In the genomic region with DNA sequence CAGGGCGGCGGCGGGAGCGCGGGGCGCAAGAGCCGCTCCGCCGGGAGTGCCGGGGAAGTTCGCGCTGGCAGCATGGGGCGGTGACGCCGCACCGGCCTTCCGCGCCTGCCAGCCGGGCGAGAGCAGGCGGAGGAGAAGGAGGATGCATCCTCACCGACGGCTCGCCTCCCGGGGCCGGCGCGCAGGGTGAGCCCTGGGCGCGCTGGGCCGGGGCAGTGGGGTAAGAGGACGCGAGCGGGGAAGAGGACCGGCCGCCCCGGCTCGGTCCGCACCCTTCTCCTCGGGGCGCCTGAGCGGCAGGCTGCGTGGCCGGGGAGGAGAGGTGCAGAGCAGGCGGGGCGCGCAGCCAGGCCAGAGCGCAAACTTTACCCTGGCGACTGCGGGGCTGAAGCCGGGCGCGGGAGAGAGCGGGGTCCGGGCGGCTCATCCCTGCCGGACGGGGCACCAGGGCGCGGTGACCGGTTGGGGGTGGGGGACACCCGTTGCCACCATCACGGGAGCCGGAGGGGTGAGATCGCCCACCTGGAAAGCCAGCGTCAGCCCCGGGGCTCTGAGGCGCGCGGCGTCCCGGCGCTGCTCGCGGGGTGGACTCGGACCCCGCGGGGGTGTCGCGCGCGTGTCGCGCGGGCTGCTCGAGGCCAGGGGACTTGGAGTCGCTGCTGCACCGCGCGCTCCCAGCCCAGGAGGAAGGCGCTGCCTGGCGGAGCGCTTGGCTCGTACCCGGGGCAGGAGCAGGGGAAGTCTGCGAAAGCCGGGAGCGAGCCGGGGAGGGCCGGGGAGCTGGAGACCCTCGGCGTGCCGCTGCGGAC, we compare ENCODE assay signal across 16 cellular contexts. TPM values are rescaled to one million over a fixed set of nuclear protein-coding genes. Genes with fewer than 3 reads are reported as not detected.
DNase-seq lines count a peak whose midpoint lies in the region; ATAC-seq and TF ChIP-seq lines count a peak whose summit lies in the region.
"Had no signal": no experiment of that assay in that cellular context is flagged by ENCODE, and none has a peak within 500 bp of the region (broad histone marks: within the 10 kb centered on the region; RNA-seq: fewer than 3 reads in every experiment).

No MANE protein-coding gene starts in this region.

- TF ChIP-seq POLR2A in heart left ventricle (IDR thresholded peaks at IDR 0.05): no peak

- no peaks in the 10 kb centered on the region for H3K9me3 Mint-ChIP-seq in type B pancreatic cell
- no peaks in the 10 kb centered on the region for H3K9me3 Mint-ChIP-seq in stimulated activated naive B cell treated with anti-CD40 and anti-IgM and Interleukin-4, amounts not matched to agents 10 μg/mL and 1 μg/mL and 100 μg/mL, for 72 hours

- H3K4me3 ChIP-seq in heart left ventricle: peak overlapping the region in 7 of 12 donors; percentile 4 to 45 (median 25)
- H3K4me3 ChIP-seq: SJSA1 had no signal

- H3K27ac ChIP-seq in heart left ventricle: no peak overlapping the region
- H3K27ac ChIP-seq: pancreas, SJSA1 had no signal

- ATAC-seq in heart left ventricle (peak in 1 of 4 donors; percentile 7), left ventricle myocardium superior (no peak), HG02798 (IDR thresholded peaks at IDR 0.05; ENCODE audit: poor library complexity, unreplicated experiment) (no peak)
- ATAC-seq in stimulated activated naive B cell treated with anti-CD40 and anti-IgM and Interleukin-4, amounts not matched to agents 10 μg/mL and 1 μg/mL and 100 μg/mL, for 72 hours (replicated peaks): no peak

- H3K36me3 Mint-ChIP-seq in type B pancreatic cell: no peaks in the 10 kb centered on the region
- no peaks in the 10 kb centered on the region for H3K36me3 Mint-ChIP-seq in stimulated activated naive B cell treated with anti-CD40 and anti-IgM and Interleukin-4, amounts not matched to agents 10 μg/mL and 1 μg/mL and 100 μg/mL, for 72 hours
- H3K36me3 Mint-ChIP-seq: CD14-positive monocyte had no signal

- no peaks in the 10 kb centered on the region for H3K36me3 ChIP-seq in heart left ventricle
- H3K36me3 ChIP-seq: pancreas, SJSA1 had no signal

- no peaks in the 10 kb centered on the region for H3K9me3 ChIP-seq in heart left ventricle
- H3K9me3 ChIP-seq: pancreas had no signal

- DNase-seq in heart left ventricle (no peak), left ventricle myocardium superior (no peak), astrocyte of the hippocampus (ENCODE audit: low read depth, low spot score) (peak; percentile 69), iris pigment epithelial cell (ENCODE audit: low read depth) (peak; percentile 3), type B pancreatic cell (ENCODE audit: extremely low spot score, unreplicated experiment) (no peak), NCI-H345 (lab: John Stamatoyannopoulos, UW) (no peak)
- DNase-seq in stimulated activated naive B cell treated with anti-CD40 and anti-IgM and Interleukin-4, amounts not matched to agents 10 μg/mL and 1 μg/mL and 100 μg/mL, for 72 hours: no peak
- DNase-seq: activated CD4-positive, CD25-positive, alpha-beta regulatory T cell treated with anti-CD3 and anti-CD28 coated beads, Interleukin-2, amount 50 U/mL, for 72 hours; kidney glomerular epithelial cell; stimulated activated CD4-positive, alpha-beta T cell treated with anti-CD3 and anti-CD28 coated beads, Interleukin-4, amount 100 ng/mL, for 4 hours had no signal

- no peak overlapping the region for H3K27ac Mint-ChIP-seq in type B pancreatic cell
- H3K27ac Mint-ChIP-seq in stimulated activated naive B cell treated with anti-CD40 and anti-IgM and Interleukin-4, amounts not matched to agents 10 μg/mL and 1 μg/mL and 100 μg/mL, for 72 hours: no peak overlapping the region

- peaks cover 0 to 21% (median 0%) of the 10 kb centered on the region in 12 donors for H3K4me1 ChIP-seq in heart left ventricle
- H3K4me1 ChIP-seq: pancreas, SJSA1 had no signal

- H3K27me3 Mint-ChIP-seq in type B pancreatic cell: peaks cover 78% of the 10 kb centered on the region
- peaks cover 34 to 38% of the 10 kb centered on the region in 2 donors for H3K27me3 Mint-ChIP-seq in stimulated activated naive B cell treated with anti-CD40 and anti-IgM and Interleukin-4, amounts not matched to agents 10 μg/mL and 1 μg/mL and 100 μg/mL, for 72 hours

- 1 to 4% (median 2%) methylated on average over 9 to 104 of the region's 104 CpGs for WGBS in heart left ventricle, 4 donors

- intact Hi-C loops in heart left ventricle (cut with DNase I) (loop anchor here in 9 of 10 donors (2.0 to 10.0 kb wide), 14 partner anchors 35 to 1363 kb away; no protein-coding TSS in a partner anchor), left ventricle myocardium superior (cut with micrococcal nuclease) (no loop called here)

- no peak for TF ChIP-seq CTCF in heart left ventricle (IDR thresholded peaks at IDR 0.05)
- TF ChIP-seq CTCF in type B pancreatic cell (conservative IDR thresholded peaks at IDR 0.05): no peak

- peaks cover 13 to 54% (median 27%) of the 10 kb centered on the region in 9 donors for H3K27me3 ChIP-seq in heart left ventricle

- H3K4me3 Mint-ChIP-seq in type B pancreatic cell: peak overlapping the region; percentile 78
- no peak overlapping the region for H3K4me3 Mint-ChIP-seq in stimulated activated naive B cell treated with anti-CD40 and anti-IgM and Interleukin-4, amounts not matched to agents 10 μg/mL and 1 μg/mL and 100 μg/mL, for 72 hours

- no peaks in the 10 kb centered on the region for H3K4me1 Mint-ChIP-seq in type B pancreatic cell (ENCODE audit: unreplicated experiment)
- H3K4me1 Mint-ChIP-seq in stimulated activated naive B cell treated with anti-CD40 and anti-IgM and Interleukin-4, amounts not matched to agents 10 μg/mL and 1 μg/mL and 100 μg/mL, for 72 hours: peaks cover 3 to 6% of the 10 kb centered on the region in 2 donors
- H3K4me1 Mint-ChIP-seq: CD14-positive monocyte had no signal

RNA-seq across cellular contexts. Expression of a gene that starts 0.5 kb away (rescaled TPM):
- total RNA-seq in heart left ventricle: not detected
- polyA plus RNA-seq in heart left ventricle: not detected
- total RNA-seq in left ventricle myocardium superior: not detected
- 0.67 and 3.1 TPM in 2 replicates for total RNA-seq in type B pancreatic cell (ENCODE audit: low replicate concordance)
- total RNA-seq: MCF 10A, SJSA1, subcutaneous adipose tissue had no signal
- polyA plus RNA-seq: CD14-positive monocyte had no signal

Comparison
In these comparisons a context has a peak if more than half of its experiments do, and no peak if none do; other contexts are left out.
1. DNase-seq: peak in astrocyte of the hippocampus (single experiment) and iris pigment epithelial cell (single experiment); none in heart left ventricle (0 of 5), left ventricle myocardium superior (single experiment), type B pancreatic cell (single experiment), stimulated activated naive B cell treated with anti-CD40 and anti-IgM and Interleukin-4, amounts not matched to agents 10 μg/mL and 1 μg/mL and 100 μg/mL, for 72 hours (single experiment) and NCI-H345 (single experiment).